Comparison of ENCODE assay signal across 9 cellular contexts in the genomic region with DNA sequence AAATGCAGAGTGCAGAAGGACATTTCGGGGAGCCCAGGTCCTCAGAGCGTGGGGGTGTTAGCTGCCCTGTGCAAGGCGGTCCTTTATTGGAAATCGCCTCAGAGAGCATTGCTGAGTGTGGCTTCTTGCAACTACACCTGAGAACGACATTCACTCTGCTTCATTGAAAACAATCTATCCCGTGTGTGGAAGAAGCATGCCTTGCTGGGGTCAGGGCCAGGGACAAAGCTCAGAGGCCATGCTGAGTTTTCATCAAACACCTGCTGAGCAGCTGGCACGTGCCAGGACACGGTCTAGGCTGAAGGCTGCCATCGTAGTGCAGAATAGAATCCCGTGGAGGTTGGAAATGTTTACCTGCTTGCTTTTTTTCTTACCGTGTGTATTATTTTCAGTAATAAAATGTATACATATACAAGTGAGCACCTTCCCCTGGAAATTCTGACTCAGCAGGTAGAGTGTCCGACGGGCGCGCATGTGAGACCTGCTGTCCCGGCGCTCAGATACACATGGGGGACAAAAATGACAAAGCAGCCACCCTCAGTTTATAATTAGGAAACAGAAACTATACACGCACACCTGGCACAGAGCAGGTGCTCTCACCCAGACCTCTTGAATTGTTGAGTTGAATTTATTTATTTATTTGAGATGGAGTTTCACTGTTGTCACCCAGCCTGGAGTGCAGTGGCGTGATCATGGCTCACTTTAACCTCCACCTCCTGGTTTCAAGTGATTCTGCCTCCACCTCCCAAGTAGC.
DNase-seq lines count a peak whose midpoint lies in the region; ATAC-seq and TF ChIP-seq lines count a peak whose summit lies in the region.
"Had no signal": no experiment of that assay in that cellular context is flagged by ENCODE, and none has a peak within 500 bp of the region (broad histone marks: within the 10 kb centered on the region; RNA-seq: fewer than 3 reads in every experiment).

No MANE protein-coding gene starts in this region.

- no peak for DNase-seq in central memory CD8-positive, alpha-beta T cell (ENCODE audit: low spot score in 2 of 2)
- DNase-seq in HCEC 1CT (no peak), chondrocyte (ENCODE audit: low spot score) (no peak), GM19240 (ENCODE audit: insufficient read length, low spot score) (no peak)
- DNase-seq in activated CD4-positive, alpha-beta T cell treated with anti-CD3 and anti-CD28 coated beads, Interleukin-2, amount 50 U/mL, for 4 hours: no peak
- DNase-seq: NCI-H1694 treated with DMSO at 0.1 percent for 48 hours had no signal

- ATAC-seq in GM18505 (IDR thresholded peaks at IDR 0.05; ENCODE audit: unreplicated experiment): peak; percentile 29
- ATAC-seq in GM21528 (IDR thresholded peaks at IDR 0.05; ENCODE audit: low FRiP score, unreplicated experiment): peak; percentile 38
- peak; percentile 18 for ATAC-seq in HG03457 (IDR thresholded peaks at IDR 0.05; ENCODE audit: unreplicated experiment)
- ATAC-seq in central memory CD8-positive, alpha-beta T cell (replicated peaks; ENCODE audit: extremely low read depth, poor library complexity, severe bottlenecking): no peak

- no peak for TF ChIP-seq CTCF in chondrocyte (IDR thresholded peaks at IDR 0.05)

- H3K27me3 Mint-ChIP-seq in central memory CD8-positive, alpha-beta T cell: no peaks in the 10 kb centered on the region
- no peaks in the 10 kb centered on the region for H3K27me3 Mint-ChIP-seq in chondrocyte (ENCODE audit: low read depth)

- H3K4me1 Mint-ChIP-seq in central memory CD8-positive, alpha-beta T cell: peaks cover 28% of the 10 kb centered on the region
- H3K4me1 Mint-ChIP-seq in chondrocyte (ENCODE audit: low read depth): peaks cover 4% of the 10 kb centered on the region

- peaks cover 4% of the 10 kb centered on the region for H3K36me3 Mint-ChIP-seq in central memory CD8-positive, alpha-beta T cell (ENCODE audit: insufficient read depth)
- H3K36me3 Mint-ChIP-seq in chondrocyte (ENCODE audit: low read depth): peaks cover 3% of the 10 kb centered on the region

- no peaks in the 10 kb centered on the region for H3K9me3 Mint-ChIP-seq in central memory CD8-positive, alpha-beta T cell
- H3K9me3 Mint-ChIP-seq in chondrocyte (ENCODE audit: low read depth): peaks cover 3% of the 10 kb centered on the region

- TF ChIP-seq POLR2A in GM18505 (IDR thresholded peaks at IDR 0.05; ENCODE audit: borderline replicate concordance, extremely low read depth, insufficient read depth, insufficient read length): no peak

- H3K27ac Mint-ChIP-seq in central memory CD8-positive, alpha-beta T cell (ENCODE audit: low read depth): peak overlapping the region; percentile 92
- H3K27ac Mint-ChIP-seq in chondrocyte (ENCODE audit: unreplicated experiment): no peak overlapping the region

- H3K4me3 Mint-ChIP-seq in central memory CD8-positive, alpha-beta T cell: peak overlapping the region; percentile 73
- H3K4me3 Mint-ChIP-seq in chondrocyte (ENCODE audit: unreplicated experiment): no peak overlapping the region
